ENCODE assay signal across 8 cellular contexts in genomic region chr11:125625594-125626380, GRCh38. TPM values are rescaled to one million over a fixed set of nuclear protein-coding genes. Genes with fewer than 3 reads are reported as not detected.
A peak's percentile ranks its signal among the peaks of the same experiment; 100 is the strongest.
DNase-seq lines count a peak whose midpoint lies in the region; ATAC-seq and TF ChIP-seq lines count a peak whose summit lies in the region.

No MANE protein-coding gene starts in this region.

- 0 to 2% methylated on average over 13 to 21 of the region's 60 CpGs for WGBS in gastroesophageal sphincter (ENCODE audit: low coverage in 1 of 2), 2 donors

- H2AFZ ChIP-seq in MM.1S (ENCODE audit: low read length), result peak overlapping the region; percentile 71

- H3K9me2 ChIP-seq in MM.1S (replicated peaks; ENCODE audit: insufficient read depth, low read length), result no peaks in the 10 kb centered on the region

- no peaks in the 10 kb centered on the region for H3K27me3 Mint-ChIP-seq in activated naive CD4-positive, alpha-beta T cell treated with anti-CD3 and anti-CD28 coated beads for 36 hours (ENCODE audit: low read depth)

- peak overlapping the region; percentile 99 for H3K27ac Mint-ChIP-seq in activated naive CD4-positive, alpha-beta T cell treated with anti-CD3 and anti-CD28 coated beads for 36 hours

- peaks cover 47% of the 10 kb centered on the region for H3K79me2 ChIP-seq in MM.1S (ENCODE audit: low read length)

- no peak for TF ChIP-seq EP300 in gastroesophageal sphincter (IDR thresholded peaks at IDR 0.05)

- H3K4me3 Mint-ChIP-seq in activated naive CD4-positive, alpha-beta T cell treated with anti-CD3 and anti-CD28 coated beads for 36 hours, result peak overlapping the region; percentile 89

- ATAC-seq in gastroesophageal sphincter, result peak; percentile 94

- no peaks in the 10 kb centered on the region for H3K9me3 Mint-ChIP-seq in activated naive CD4-positive, alpha-beta T cell treated with anti-CD3 and anti-CD28 coated beads for 36 hours

- H3K9me3 ChIP-seq in MM.1S (replicated peaks; ENCODE audit: insufficient read depth, low read length) (no peaks in the 10 kb centered on the region), SJSA1 (replicated peaks) (no peaks in the 10 kb centered on the region), gastroesophageal sphincter (no peaks in the 10 kb centered on the region)

- peak; percentile 46 to 51 for TF ChIP-seq POLR2A in gastroesophageal sphincter (IDR thresholded peaks at IDR 0.05)

- peaks cover 38% of the 10 kb centered on the region for H3F3A ChIP-seq in MM.1S (ENCODE audit: insufficient read depth, low read length)

- H3K4me1 ChIP-seq in MM.1S (ENCODE audit: low read length) (peaks cover 19% of the 10 kb centered on the region), SJSA1 (replicated peaks) (peaks cover 25% of the 10 kb centered on the region), gastroesophageal sphincter (peaks cover 3 to 37% (median 7%) of the 10 kb centered on the region in 3 donors)

- H3K36me3 Mint-ChIP-seq in activated naive CD4-positive, alpha-beta T cell treated with anti-CD3 and anti-CD28 coated beads for 36 hours (ENCODE audit: low read depth), result peaks cover 41% of the 10 kb centered on the region

- H3K9ac ChIP-seq in MM.1S (ENCODE audit: low read length), result peak overlapping the region; percentile 80

- H3K4me2 ChIP-seq in MM.1S (ENCODE audit: low read depth, low read length), result peak overlapping the region; percentile 82

- H3K27ac ChIP-seq in MM.1S (ENCODE audit: low read length), result peak overlapping the region; percentile 92
- peak overlapping the region; percentile 83 for H3K27ac ChIP-seq in SJSA1
- H3K27ac ChIP-seq in gastroesophageal sphincter, result peak overlapping the region; percentile 64 to 96 (median 95)

- H3K4me3 ChIP-seq in MM.1S (ENCODE audit: low read length) (peak overlapping the region; percentile 79), SJSA1 (peak overlapping the region; percentile 50), gastroesophageal sphincter (peak overlapping the region; percentile 44 to 75)

- CTCF ChIA-PET in activated naive CD4-positive, alpha-beta T cell treated with anti-CD3 and anti-CD28 coated beads for 36 hours (lab: Charles Lee), result interaction anchor here (0.9 to 1.7 kb wide), 3 partner anchors 32 to 262 kb away, joined by 3 to 5 read pairs (median 4); partner anchors contain the start of gene HYLS1

- intact Hi-C loops in activated naive CD4-positive, alpha-beta T cell treated with anti-CD3 and anti-CD28 coated beads for 36 hours (cut with micrococcal nuclease), result loop anchor here (1.0 to 10.0 kb wide), 9 partner anchors 33 to 642 kb away; partner anchors contain the start of genes EI24, FAM118B, FOXRED1 and HYLS1

- H3K4me1 Mint-ChIP-seq in activated naive CD4-positive, alpha-beta T cell treated with anti-CD3 and anti-CD28 coated beads for 36 hours (ENCODE audit: low read depth), result peaks cover 21% of the 10 kb centered on the region

- no peaks in the 10 kb centered on the region for H3K27me3 ChIP-seq in MM.1S (replicated peaks; ENCODE audit: insufficient read depth, low read length)
- H3K27me3 ChIP-seq in SJSA1 (replicated peaks), result no peaks in the 10 kb centered on the region
- H3K27me3 ChIP-seq in gastroesophageal sphincter, result no peaks in the 10 kb centered on the region

- DNase-seq in GDM1 (lab: John Stamatoyannopoulos, UW), result peak; percentile 80
- DNase-seq in HCEC 1CT, result peak; percentile 96
- DNase-seq in MM.1S, result peak; percentile 92
- DNase-seq in SJSA1 (ENCODE audit: low read depth in 1 of 2, low spot score in 2 of 2), result peak; percentile 83 to 92
- DNase-seq in activated naive CD4-positive, alpha-beta T cell treated with anti-CD3 and anti-CD28 coated beads for 36 hours, result peak; percentile 90
- peak; percentile 57 for DNase-seq in non-pigmented ciliary epithelial cell (ENCODE audit: low read depth)
- peak; percentile 95 for DNase-seq in superior temporal gyrus (ENCODE audit: extremely low spot score)

- TF ChIP-seq CTCF in MM.1S (IDR thresholded peaks at IDR 0.05; ENCODE audit: low read length) (no peak), gastroesophageal sphincter (IDR thresholded peaks at IDR 0.05) (peak in 1 of 4 experiments; percentile 42)

- no peaks in the 10 kb centered on the region for H4K20me1 ChIP-seq in MM.1S (ENCODE audit: insufficient read depth, low read length)

- H3K36me3 ChIP-seq in MM.1S (replicated peaks; ENCODE audit: insufficient read depth, low read length), result peaks cover 13% of the 10 kb centered on the region; the same call in 1 of the 2 replicates
- H3K36me3 ChIP-seq in SJSA1, result peaks cover 19% of the 10 kb centered on the region
- peaks cover 0 to 14% of the 10 kb centered on the region in 2 donors for H3K36me3 ChIP-seq in gastroesophageal sphincter

RNA-seq across cellular contexts. Expression of gene CHEK1, which starts 0.8 kb away (rescaled TPM):
- 20.3 and 40.4 TPM in 2 replicates for total RNA-seq in SJSA1 (2014; rRNA removed; shearing (Covaris generic))
- 100 to 1,000 TPM; 164 to 167 TPM for total RNA-seq in activated naive CD4-positive, alpha-beta T cell treated with anti-CD3 and anti-CD28 coated beads for 36 hours
- 1 to 10 TPM in 3 of 4 donors, under 1 TPM in 1; 0.94 to 3.0 (median 2.2) TPM for total RNA-seq in gastroesophageal sphincter

RNA-seq across cellular contexts. Expression of gene STT3A, which starts 33.1 kb away (rescaled TPM):
- 72.3 and 123 TPM in 2 replicates for total RNA-seq in SJSA1 (2014; rRNA removed; shearing (Covaris generic))
- total RNA-seq in activated naive CD4-positive, alpha-beta T cell treated with anti-CD3 and anti-CD28 coated beads for 36 hours, result 100 to 1,000 TPM; 111 to 113 TPM
- 10 to 100 TPM; 58.2 to 71.4 (median 60.9) TPM for total RNA-seq in gastroesophageal sphincter

RNA-seq across cellular contexts. Expression of gene ACRV1, which starts 54.9 kb away (rescaled TPM):
- total RNA-seq in SJSA1 (2014; rRNA removed; shearing (Covaris generic)), result not detected in 2 replicates
- not detected for total RNA-seq in activated naive CD4-positive, alpha-beta T cell treated with anti-CD3 and anti-CD28 coated beads for 36 hours
- total RNA-seq in gastroesophageal sphincter, result not detected

RNA-seq across cellular contexts. Expression of gene EI24, which starts 56.5 kb away (rescaled TPM):
- total RNA-seq in SJSA1 (2014; rRNA removed; shearing (Covaris generic)), result 78.5 and 88.6 TPM in 2 replicates
- total RNA-seq in activated naive CD4-positive, alpha-beta T cell treated with anti-CD3 and anti-CD28 coated beads for 36 hours, result 10 to 100 TPM; 28.8 to 33.0 TPM
- total RNA-seq in gastroesophageal sphincter, result 10 to 100 TPM; 62.2 to 86.0 (median 83.0) TPM

Comparison
In these comparisons a context has a peak if more than half of its experiments do, and no peak if none do; other contexts are left out.
1. Peak in every context shown above with its lines: DNase-seq, ATAC-seq, H3K4me3 ChIP-seq and H3K27ac ChIP-seq.